1 cellular context compared by ENCODE assay signal in genomic region chr1:219173758-219174671, GRCh38.
TF ChIP-seq lines count a peak whose summit lies in the region.

Gene LYPLAL1 (plus strand): TSS chr1:219173878. CDS start chr1:219173891, 13 bp downstream.

TF ChIP-seq in HepG2, 621 proteins besides CTCF, POLR2A, EP300 and RAD21 (continued from another document and continues in another):
- TF ChIP-seq ZNF704 (CRISPR knock-in tag; IDR thresholded peaks at IDR 0.05; ENCODE audit: borderline replicate concordance) (peak; percentile 9; the same call in 1 of the 2 replicates), HES4 (CRISPR knock-in tag; IDR thresholded peaks at IDR 0.05; ENCODE audit: borderline replicate concordance) (peak; percentile 93), GATAD1 (CRISPR knock-in tag; IDR thresholded peaks at IDR 0.05) (peak; percentile 82), THAP8 (CRISPR knock-in tag; IDR thresholded peaks at IDR 0.05; ENCODE audit: borderline replicate concordance) (no peak), ZNF552 (CRISPR knock-in tag; IDR thresholded peaks at IDR 0.05; ENCODE audit: borderline replicate concordance) (peak; percentile 39; the same call in 1 of the 2 replicates), HMG20B (CRISPR knock-in tag; conservative IDR thresholded peaks at IDR 0.05) (no peak), POLR2AphosphoS5 (IDR thresholded peaks at IDR 0.05; ENCODE audit: low read depth, low read length) (peak; percentile 96), ARID3A (IDR thresholded peaks at IDR 0.05; ENCODE audit: low read depth, low read length) (no peak), MAFG (CRISPR knock-in tag; IDR thresholded peaks at IDR 0.05) (no peak), BCL3 (CRISPR knock-in tag; IDR thresholded peaks at IDR 0.05) (peak; percentile 81; the same call in 1 of the 2 replicates), LCORL (IDR thresholded peaks at IDR 0.05) (no peak), LCORL (CRISPR knock-in tag; IDR thresholded peaks at IDR 0.05) (peak; percentile 31), NFAT5 (CRISPR knock-in tag; IDR thresholded peaks at IDR 0.05) (no peak), ELK4 (CRISPR knock-in tag; IDR thresholded peaks at IDR 0.05; ENCODE audit: borderline replicate concordance) (peak; percentile 69; the same call in 1 of the 2 replicates), NR1H2 (CRISPR knock-in tag; IDR thresholded peaks at IDR 0.05; ENCODE audit: borderline replicate concordance, low read depth) (no peak), RFX1 (IDR thresholded peaks at IDR 0.05) (no peak), ZNF567 (CRISPR knock-in tag; IDR thresholded peaks at IDR 0.05; ENCODE audit: borderline replicate concordance) (no peak), PBX2 (CRISPR knock-in tag; IDR thresholded peaks at IDR 0.05) (peak; percentile 76), BATF2 (CRISPR knock-in tag; IDR thresholded peaks at IDR 0.05) (0 out of 2 replicates have a peak, but pooled peaks have one; percentile 37), E2F1 (CRISPR knock-in tag; IDR thresholded peaks at IDR 0.05) (no peak), ZNF775 (CRISPR knock-in tag; IDR thresholded peaks at IDR 0.05; ENCODE audit: borderline replicate concordance) (no peak), SALL1 (CRISPR knock-in tag; IDR thresholded peaks at IDR 0.05) (peak; percentile 84; the same call in 1 of the 2 replicates), RAD51 (IDR thresholded peaks at IDR 0.05; ENCODE audit: borderline replicate concordance) (no peak), SMAD3 (CRISPR knock-in tag; IDR thresholded peaks at IDR 0.05) (peak; percentile 70), UBTF (CRISPR knock-in tag; IDR thresholded peaks at IDR 0.05) (peak; percentile 87), ZNF652 (CRISPR knock-in tag; IDR thresholded peaks at IDR 0.05; ENCODE audit: borderline replicate concordance, low read depth) (no peak), TERF1 (CRISPR knock-in tag; IDR thresholded peaks at IDR 0.05) (no peak), ZC3H4 (CRISPR knock-in tag; IDR thresholded peaks at IDR 0.05; ENCODE audit: borderline replicate concordance) (0 out of 2 replicates have a peak, but pooled peaks have one; percentile 55), ZNF496 (CRISPR knock-in tag; IDR thresholded peaks at IDR 0.05; ENCODE audit: insufficient replicate concordance) (no peak), ZNF703 (CRISPR knock-in tag; IDR thresholded peaks at IDR 0.05; ENCODE audit: borderline replicate concordance) (no peak), ATF6 (CRISPR knock-in tag; conservative IDR thresholded peaks at IDR 0.05) (0 out of 2 replicates have a peak, but pooled peaks have one; percentile 61), NFE2L2 (IDR thresholded peaks at IDR 0.05; ENCODE audit: low read length) (no peak), ZKSCAN1 (IDR thresholded peaks at IDR 0.05; ENCODE audit: low read length) (no peak), POGZ (CRISPR knock-in tag; IDR thresholded peaks at IDR 0.05) (peak; percentile 89), ATF7-NPFF (CRISPR knock-in tag; IDR thresholded peaks at IDR 0.05; ENCODE audit: low read depth) (peak; percentile 70; the same call in 1 of the 2 replicates), ZNF234 (CRISPR knock-in tag; conservative IDR thresholded peaks at IDR 0.05) (no peak), ETV5 (CRISPR knock-in tag; IDR thresholded peaks at IDR 0.05; ENCODE audit: borderline replicate concordance) (peak; percentile 33; the same call in 1 of the 2 replicates)
